In the genomic region with DNA sequence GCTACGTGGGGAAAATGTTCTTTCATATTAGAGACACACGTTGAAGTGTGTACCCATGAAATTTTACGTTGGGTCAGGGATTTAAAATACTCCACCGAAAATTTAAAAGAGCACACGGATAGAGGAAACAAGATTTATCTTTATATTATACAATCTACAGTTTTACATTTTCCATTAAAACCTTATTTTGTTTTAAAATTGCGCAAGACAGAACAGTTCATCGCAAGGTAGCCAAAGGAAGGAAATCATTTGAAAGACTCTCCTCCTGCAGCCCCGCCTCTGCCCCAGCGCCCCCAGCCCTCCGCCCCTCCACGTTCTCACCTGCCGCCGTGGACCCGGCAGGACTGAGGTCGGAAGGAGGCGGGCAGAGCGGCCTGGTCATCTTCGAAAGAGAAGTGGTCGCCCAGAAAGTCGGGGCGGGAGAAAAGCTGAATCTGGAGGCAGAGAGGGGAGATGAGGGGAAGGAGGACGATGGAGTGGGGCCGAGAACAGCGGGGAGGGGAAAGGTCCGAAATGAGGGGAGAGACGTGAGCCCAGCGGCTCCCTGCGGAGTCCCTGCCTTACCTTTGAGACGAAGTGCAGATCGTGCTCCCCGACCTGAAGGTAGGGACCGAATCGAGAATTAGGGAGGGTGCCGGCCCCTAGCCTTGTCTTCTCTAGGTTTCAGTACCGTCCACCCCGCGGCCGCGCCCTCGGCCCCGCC, we compare ENCODE assay signal across 1 cellular context.
TF ChIP-seq lines count a peak whose summit lies in the region.

No MANE protein-coding gene starts in this region.

TF ChIP-seq in H1, 55 proteins besides CTCF, POLR2A, EP300 and RAD21:
- TF ChIP-seq, protein P1, sequence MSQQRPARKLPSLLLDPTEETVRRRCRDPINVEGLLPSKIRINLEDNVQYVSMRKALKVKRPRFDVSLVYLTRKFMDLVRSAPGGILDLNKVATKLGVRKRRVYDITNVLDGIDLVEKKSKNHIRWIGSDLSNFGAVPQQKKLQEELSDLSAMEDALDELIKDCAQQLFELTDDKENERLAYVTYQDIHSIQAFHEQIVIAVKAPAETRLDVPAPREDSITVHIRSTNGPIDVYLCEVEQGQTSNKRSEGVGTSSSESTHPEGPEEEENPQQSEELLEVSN (IDR thresholded peaks at IDR 0.05), result no peak; the same call in 1 of the 2 replicates
- TF ChIP-seq CBX5 (IDR thresholded peaks at IDR 0.05; ENCODE audit: low read depth, low read length), result no peak
- TF ChIP-seq TBP (IDR thresholded peaks at IDR 0.05; ENCODE audit: low read depth, low read length), result peak; percentile 22
- TF ChIP-seq RBBP5 (IDR thresholded peaks at IDR 0.05; ENCODE audit: borderline replicate concordance, low read depth, low read length), result 0 out of 2 replicates have a peak, but pooled peaks have one; percentile 27
- TF ChIP-seq TCF12 (IDR thresholded peaks at IDR 0.05; ENCODE audit: low read depth, low read length), result no peak
- peak; percentile 84; the same call in 1 of the 2 replicates for TF ChIP-seq CEBPB (IDR thresholded peaks at IDR 0.05; ENCODE audit: low read depth, low read length)
- TF ChIP-seq PHF8 (conservative IDR thresholded peaks at IDR 0.05; ENCODE audit: low read depth, low read length), result 0 out of 2 replicates have a peak, but pooled peaks have one; percentile 50
- TF ChIP-seq CHD1 (IDR thresholded peaks at IDR 0.05; ENCODE audit: low read depth, low read length), result no peak
- TF ChIP-seq SIX5 (IDR thresholded peaks at IDR 0.05; ENCODE audit: low read depth, low read length), result no peak
- TF ChIP-seq, protein P2, sequence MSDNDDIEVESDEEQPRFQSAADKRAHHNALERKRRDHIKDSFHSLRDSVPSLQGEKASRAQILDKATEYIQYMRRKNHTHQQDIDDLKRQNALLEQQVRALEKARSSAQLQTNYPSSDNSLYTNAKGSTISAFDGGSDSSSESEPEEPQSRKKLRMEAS (IDR thresholded peaks at IDR 0.05), result no peak
- TF ChIP-seq SIRT6 (IDR thresholded peaks at IDR 0.05; ENCODE audit: low read length), result no peak
- 0 out of 2 replicates have a peak, but pooled peaks have one; percentile 22 for TF ChIP-seq POLR2AphosphoS5 (IDR thresholded peaks at IDR 0.05; ENCODE audit: low read depth, low read length)
- TF ChIP-seq CTBP2 (IDR thresholded peaks at IDR 0.05; ENCODE audit: borderline replicate concordance, insufficient read depth, insufficient read length, low read length), result no peak
- TF ChIP-seq MAFK (IDR thresholded peaks at IDR 0.05; ENCODE audit: low read depth, low read length), result no peak
- TF ChIP-seq SIN3A (conservative IDR thresholded peaks at IDR 0.05 in 1 of 2, IDR thresholded peaks at IDR 0.05 in 1 of 2; ENCODE audit: low read depth in 1 of 2, low read length in 2 of 2), result 0 out of 4 replicates have a peak, but pooled peaks have one; percentile 1 to 55
- TF ChIP-seq KDM1A (IDR thresholded peaks at IDR 0.05; ENCODE audit: borderline replicate concordance, low read length), result no peak
- TF ChIP-seq, protein P3, sequence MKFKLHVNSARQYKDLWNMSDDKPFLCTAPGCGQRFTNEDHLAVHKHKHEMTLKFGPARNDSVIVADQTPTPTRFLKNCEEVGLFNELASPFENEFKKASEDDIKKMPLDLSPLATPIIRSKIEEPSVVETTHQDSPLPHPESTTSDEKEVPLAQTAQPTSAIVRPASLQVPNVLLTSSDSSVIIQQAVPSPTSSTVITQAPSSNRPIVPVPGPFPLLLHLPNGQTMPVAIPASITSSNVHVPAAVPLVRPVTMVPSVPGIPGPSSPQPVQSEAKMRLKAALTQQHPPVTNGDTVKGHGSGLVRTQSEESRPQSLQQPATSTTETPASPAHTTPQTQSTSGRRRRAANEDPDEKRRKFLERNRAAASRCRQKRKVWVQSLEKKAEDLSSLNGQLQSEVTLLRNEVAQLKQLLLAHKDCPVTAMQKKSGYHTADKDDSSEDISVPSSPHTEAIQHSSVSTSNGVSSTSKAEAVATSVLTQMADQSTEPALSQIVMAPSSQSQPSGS (IDR thresholded peaks at IDR 0.05; ENCODE audit: low read length), result no peak
- TF ChIP-seq POU5F1 (IDR thresholded peaks at IDR 0.05; ENCODE audit: low read depth, low read length), result no peak
